Comparison of ENCODE assay signal across 1 cellular context in genomic region chr2:231464576-231465540, GRCh38.
A peak's percentile ranks its signal among the peaks of the same experiment; 100 is the strongest.
TF ChIP-seq lines count a peak whose summit lies in the region.

No MANE protein-coding gene starts in this region.

TF ChIP-seq in GM12878, 131 proteins besides CTCF, POLR2A, EP300 and RAD21 (continued from another document):
- no peak for TF ChIP-seq E4F1 (IDR thresholded peaks at IDR 0.05; ENCODE audit: borderline replicate concordance, partially characterized antibody)
- TF ChIP-seq TCF3 (IDR thresholded peaks at IDR 0.05; ENCODE audit: borderline replicate concordance, insufficient read depth, low read depth, low read length): 0 out of 2 replicates have a peak, but pooled peaks have one; percentile 3
- no peak for TF ChIP-seq TBL1XR1 (IDR thresholded peaks at IDR 0.05; ENCODE audit: low read depth, low read length)
- TF ChIP-seq SMAD5 (IDR thresholded peaks at IDR 0.05; ENCODE audit: low read depth): no peak
- no peak for TF ChIP-seq ZNF274 (IDR thresholded peaks at IDR 0.05; ENCODE audit: insufficient read depth, insufficient read length)
- no peak for TF ChIP-seq ESRRA (IDR thresholded peaks at IDR 0.05; ENCODE audit: low read length)
